Comparison of ENCODE assay signal across 24 cellular contexts in genomic region chr13:50957620-50958019, GRCh38.
"Had no signal": no experiment of that assay in that cellular context is flagged by ENCODE, and none has a peak within 500 bp of the region (broad histone marks: within the 10 kb centered on the region; RNA-seq: fewer than 3 reads in every experiment).

No MANE protein-coding gene starts in this region.

- FAIRE-seq: endometrium, small intestine, urothelium cell line had no signal

- H3K27me3 Mint-ChIP-seq: effector memory CD8-positive, alpha-beta T cell; natural killer cell treated with Interleukin-12 subunit alpha and Interleukin-12 subunit beta and Interleukin-15 and Interleukin-18, amount 100 ng/mL, for 72 hours; progenitor cell of endocrine pancreas; stimulated activated naive B cell treated with anti-CD40 and anti-IgM and Interleukin-4, amounts not matched to agents 10 μg/mL and 1 μg/mL and 100 μg/mL, for 72 hours; stimulated activated naive CD8-positive, alpha-beta T cell treated with anti-CD3 and anti-CD28 coated beads, Interleukin-15, Interleukin-2, amounts not matched to agents 100 ng/mL and 50 ng/mL, for 24 hours had no signal

- DNase-seq: cortex of kidney; effector memory CD8-positive, alpha-beta T cell; erythroblast; esophagus squamous epithelium; foreskin melanocyte; hypothalamus; immature natural killer cell; islet precursor cell; kidney glomerular epithelial cell; left colon; left ventricle myocardium inferior; lower lobe of right lung; right lobe of liver; small intestine; stimulated activated CD4-positive, alpha-beta T cell treated with anti-CD3 and anti-CD28 coated beads, Interleukin-15, amount 100 ng/mL, for 24 hours; stimulated activated CD4-positive, alpha-beta T cell treated with anti-CD3 and anti-CD28 coated beads, Interleukin-2, amount 100 ng/mL, for 48 hours; stimulated activated naive B cell treated with anti-CD40 and anti-IgM and Interleukin-4, amounts not matched to agents 10 μg/mL and 1 μg/mL and 100 μg/mL, for 72 hours; upper lobe of left lung had no signal

- H3K27ac Mint-ChIP-seq: progenitor cell of endocrine pancreas; stimulated activated naive B cell treated with anti-CD40 and anti-IgM and Interleukin-4, amounts not matched to agents 10 μg/mL and 1 μg/mL and 100 μg/mL, for 72 hours; stimulated activated naive CD8-positive, alpha-beta T cell treated with anti-CD3 and anti-CD28 coated beads, Interleukin-15, Interleukin-2, amounts not matched to agents 100 ng/mL and 50 ng/mL, for 24 hours had no signal

- ATAC-seq: effector memory CD8-positive, alpha-beta T cell; left colon; lower lobe of right lung; natural killer cell treated with Interleukin-12 subunit alpha and Interleukin-12 subunit beta and Interleukin-15 and Interleukin-18, amount 100 ng/mL, for 72 hours; right lobe of liver; stimulated activated naive B cell treated with anti-CD40 and anti-IgM and Interleukin-4, amounts not matched to agents 10 μg/mL and 1 μg/mL and 100 μg/mL, for 72 hours had no signal

- H3K4me3 Mint-ChIP-seq: effector memory CD8-positive, alpha-beta T cell; immature natural killer cell; natural killer cell treated with Interleukin-12 subunit alpha and Interleukin-12 subunit beta and Interleukin-15 and Interleukin-18, amount 100 ng/mL, for 72 hours; neural crest cell; stimulated activated naive B cell treated with anti-CD40 and anti-IgM and Interleukin-4, amounts not matched to agents 10 μg/mL and 1 μg/mL and 100 μg/mL, for 72 hours; stimulated activated naive CD8-positive, alpha-beta T cell treated with anti-CD3 and anti-CD28 coated beads, Interleukin-15, Interleukin-2, amounts not matched to agents 100 ng/mL and 50 ng/mL, for 24 hours had no signal

- H3K9me3 Mint-ChIP-seq: effector memory CD8-positive, alpha-beta T cell; immature natural killer cell; natural killer cell treated with Interleukin-12 subunit alpha and Interleukin-12 subunit beta and Interleukin-15 and Interleukin-18, amount 100 ng/mL, for 72 hours; neural crest cell; stimulated activated naive B cell treated with anti-CD40 and anti-IgM and Interleukin-4, amounts not matched to agents 10 μg/mL and 1 μg/mL and 100 μg/mL, for 72 hours; stimulated activated naive CD8-positive, alpha-beta T cell treated with anti-CD3 and anti-CD28 coated beads, Interleukin-15, Interleukin-2, amounts not matched to agents 100 ng/mL and 50 ng/mL, for 24 hours had no signal
